Comparison of ENCODE assay signal across 14 cellular contexts in the genomic region with DNA sequence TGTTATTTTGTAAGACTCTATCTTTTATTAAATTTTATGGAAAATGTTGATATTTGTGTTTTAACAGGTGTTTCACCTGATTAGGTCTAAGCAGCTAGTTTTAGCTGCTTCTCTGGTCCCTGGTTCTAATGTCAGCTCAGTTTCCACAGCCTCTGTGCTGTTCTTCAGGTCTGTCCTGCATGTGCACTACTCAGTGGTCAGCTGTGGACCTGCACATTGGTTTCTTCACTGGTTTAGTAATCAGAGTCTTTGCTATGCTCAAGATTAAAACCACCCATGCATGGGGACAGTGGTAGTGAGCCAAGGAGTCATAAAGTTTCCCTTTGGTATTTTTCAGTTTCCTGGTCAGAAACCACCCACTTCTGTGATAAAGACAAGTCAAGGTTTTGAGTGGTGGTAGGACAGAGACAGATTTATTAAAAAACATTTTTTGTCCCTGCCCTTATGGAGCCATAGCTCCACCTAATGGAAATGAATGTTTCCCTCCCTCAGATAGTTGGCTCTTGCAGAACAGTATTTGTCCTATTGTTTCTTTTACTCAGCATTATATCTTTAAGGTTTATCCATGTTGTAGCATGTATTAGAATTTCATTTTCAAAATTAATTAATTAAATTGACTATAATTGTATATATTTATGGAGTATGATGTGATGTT. TPM values are rescaled to one million over a fixed set of nuclear protein-coding genes. Genes with fewer than 3 reads are reported as not detected.
DNase-seq lines count a peak whose midpoint lies in the region; ATAC-seq and TF ChIP-seq lines count a peak whose summit lies in the region.
"Had no signal": no experiment of that assay in that cellular context is flagged by ENCODE, and none has a peak within 500 bp of the region (broad histone marks: within the 10 kb centered on the region; RNA-seq: fewer than 3 reads in every experiment).

No MANE protein-coding gene starts in this region.

- DNase-seq in ACHN (peak; percentile 0), GM12865 (ENCODE audit: low read depth) (peak; percentile 1), OCI-M1 (lab: John Stamatoyannopoulos, UW) (peak; percentile 58), dermis blood vessel endothelial cell (peak; percentile 0), putamen (ENCODE audit: low spot score) (no peak)
- no peak for DNase-seq in stimulated activated CD4-positive, alpha-beta T cell treated with anti-CD3 and anti-CD28 coated beads, Interleukin-4, amount 100 ng/mL, for 24 hours
- DNase-seq: adrenal gland, DMS79 treated with DMSO at 0.1 percent for 48 hours, head of caudate nucleus, islet precursor cell, WERI-Rb-1 had no signal

- in situ Hi-C loops in ACHN (cut with HindIII; ENCODE audit: low pct_ligation_motif_present, low pct_unique_long_range_greater_than_20kb, low sequenced_read_pairs), result no loop called here

- no peak for TF ChIP-seq CTCF in GM12865 (IDR thresholded peaks at IDR 0.05; ENCODE audit: insufficient read depth, low read depth, low read length, missing control alignments)

- no peak for ATAC-seq in HG03565 (IDR thresholded peaks at IDR 0.05; ENCODE audit: unreplicated experiment)
- no peak for ATAC-seq in GM18873 (IDR thresholded peaks at IDR 0.05; ENCODE audit: low FRiP score, unreplicated experiment)
- ATAC-seq: GM23338 had no signal

- H3K4me3 ChIP-seq in GM12865 (ENCODE audit: low read depth, low read length), result no peak overlapping the region
- H3K4me3 ChIP-seq: adrenal gland, GM23338 had no signal

RNA-seq across cellular contexts. Expression of gene VBP1, which starts 36.8 kb away (rescaled TPM):
- total RNA-seq in dermis blood vessel endothelial cell, result 69.6 and 79.0 TPM in 2 replicates

Comparison
In these comparisons a context has a peak if more than half of its experiments do, and no peak if none do; other contexts are left out.
1. DNase-seq: peak in ACHN (single experiment), GM12865 (single experiment), OCI-M1 (single experiment) and dermis blood vessel endothelial cell (single experiment); none in stimulated activated CD4-positive, alpha-beta T cell treated with anti-CD3 and anti-CD28 coated beads, Interleukin-4, amount 100 ng/mL, for 24 hours (single experiment) and putamen (single experiment).